In the genomic region with DNA sequence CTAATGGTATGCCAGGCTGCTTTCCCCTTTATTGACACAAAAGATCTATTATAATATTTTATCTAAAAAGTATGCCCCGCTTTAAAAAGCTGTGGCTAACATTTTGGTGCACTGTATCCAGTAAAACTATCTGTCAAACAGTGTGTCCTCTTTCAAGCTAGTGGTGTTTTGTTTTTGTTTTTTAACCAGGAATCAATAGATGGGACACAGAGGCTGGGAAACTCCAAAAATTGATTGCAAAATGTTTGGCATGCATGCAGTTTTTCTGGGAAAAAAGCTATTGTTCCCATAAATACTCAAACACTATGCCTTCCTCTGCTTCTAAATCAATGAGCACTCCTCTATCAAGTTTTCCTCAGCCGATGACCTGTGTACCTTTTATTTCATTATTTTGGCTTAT, we compare ENCODE assay signal across 8 cellular contexts.
"Had no signal": no experiment of that assay in that cellular context is flagged by ENCODE, and none has a peak within 500 bp of the region (broad histone marks: within the 10 kb centered on the region; RNA-seq: fewer than 3 reads in every experiment).

No MANE protein-coding gene starts in this region.

- FAIRE-seq: G401.6, GM12878, GM12891, GM12892, GM18507, GM19239 had no signal

- ATAC-seq: GM12878 had no signal

- H3K4me3 ChIP-seq: GM12878 had no signal

- DNase-seq: GDM1, GF-D8 had no signal
